24 cellular contexts compared by ENCODE assay signal in the genomic region with DNA sequence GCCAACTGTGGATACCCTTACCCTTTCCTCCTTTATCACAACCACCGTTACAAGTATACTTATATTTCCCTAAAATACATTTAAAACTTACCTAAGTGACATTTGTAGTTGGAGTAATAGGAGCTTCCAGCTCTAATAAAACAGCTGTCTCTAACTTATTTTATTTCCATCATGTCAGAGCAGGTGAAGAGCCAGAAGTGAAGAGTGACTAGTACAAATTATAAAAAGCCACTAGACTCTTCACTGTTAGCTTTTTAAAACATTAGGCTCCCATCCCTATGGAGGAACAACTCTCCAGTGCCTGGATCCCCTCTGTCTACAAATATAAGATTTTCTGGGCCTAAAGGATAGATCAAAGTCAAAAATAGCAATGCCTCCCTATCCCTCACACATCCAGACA.
DNase-seq lines count a peak whose midpoint lies in the region; ATAC-seq and TF ChIP-seq lines count a peak whose summit lies in the region.
"Had no signal": no experiment of that assay in that cellular context is flagged by ENCODE, and none has a peak within 500 bp of the region (broad histone marks: within the 10 kb centered on the region; RNA-seq: fewer than 3 reads in every experiment).

No MANE protein-coding gene starts in this region.

- no peak overlapping the region for H3K4me3 ChIP-seq in gastrocnemius medialis
- H3K4me3 ChIP-seq: A549, BLaER1, GM12878 had no signal

- POLR2A ChIA-PET in activated CD4-positive, alpha-beta T cell treated with anti-CD3 and anti-CD28 coated beads, Interleukin-2, amount 10 ng/mL, durations not matched to agents 7 days and 5 days (lab: Charles Lee) = no interaction called here

- peak overlapping the region; percentile 36 for H3K27ac Mint-ChIP-seq in activated CD4-positive, alpha-beta T cell treated with anti-CD3 and anti-CD28 coated beads, Interleukin-2, amount 10 ng/mL, durations not matched to agents 7 days and 5 days
- no peak overlapping the region for H3K27ac Mint-ChIP-seq in activated CD4-positive, alpha-beta T cell treated with anti-CD3 and anti-CD28 coated beads, Interleukin-2, amount 10 ng/mL, durations not matched to agents 24 days and 14 days
- H3K27ac Mint-ChIP-seq: CD4-positive, alpha-beta memory T cell; CD4-positive, CD25-positive, alpha-beta regulatory T cell; CD8-positive, alpha-beta memory T cell had no signal

- in situ Hi-C loops in gastrocnemius medialis (cut with MboI; ENCODE audit: low sequenced_read_pairs in 4 of 4) = no loop called here

- H3K36me3 ChIP-seq in gastrocnemius medialis = no peaks in the 10 kb centered on the region
- H3K36me3 ChIP-seq: BE2C, BLaER1 had no signal

- no peak for TF ChIP-seq POLR2A in gastrocnemius medialis (IDR thresholded peaks at IDR 0.05)

- TF ChIP-seq CTCF in gastrocnemius medialis (IDR thresholded peaks at IDR 0.05 in 4 of 5, conservative IDR thresholded peaks at IDR 0.05 in 1 of 5) = no peak

- H3K4me1 Mint-ChIP-seq in activated CD4-positive, alpha-beta T cell treated with anti-CD3 and anti-CD28 coated beads, Interleukin-2, amount 10 ng/mL, durations not matched to agents 7 days and 5 days = peaks cover 10% of the 10 kb centered on the region
- H3K4me1 Mint-ChIP-seq in activated CD4-positive, alpha-beta T cell treated with anti-CD3 and anti-CD28 coated beads, Interleukin-2, amount 10 ng/mL, durations not matched to agents 24 days and 14 days = peaks cover 6% of the 10 kb centered on the region
- H3K4me1 Mint-ChIP-seq: CD4-positive, alpha-beta memory T cell; CD4-positive, CD25-positive, alpha-beta regulatory T cell had no signal

- H3K27me3 ChIP-seq in gastrocnemius medialis = no peaks in the 10 kb centered on the region
- H3K27me3 ChIP-seq: BE2C, BLaER1 had no signal

- H3K4me1 ChIP-seq in gastrocnemius medialis = peaks cover 6 to 47% of the 10 kb centered on the region in 2 donors
- H3K4me1 ChIP-seq: A549, BE2C had no signal

- H3K9me3 Mint-ChIP-seq in activated CD4-positive, alpha-beta T cell treated with anti-CD3 and anti-CD28 coated beads, Interleukin-2, amount 10 ng/mL, durations not matched to agents 7 days and 5 days = peaks cover 4% of the 10 kb centered on the region
- peaks cover 3% of the 10 kb centered on the region for H3K9me3 Mint-ChIP-seq in activated CD4-positive, alpha-beta T cell treated with anti-CD3 and anti-CD28 coated beads, Interleukin-2, amount 10 ng/mL, durations not matched to agents 24 days and 14 days

- H3K27me3 Mint-ChIP-seq in activated CD4-positive, alpha-beta T cell treated with anti-CD3 and anti-CD28 coated beads, Interleukin-2, amount 10 ng/mL, durations not matched to agents 7 days and 5 days = peaks cover 8% of the 10 kb centered on the region
- peaks cover 6% of the 10 kb centered on the region for H3K27me3 Mint-ChIP-seq in activated CD4-positive, alpha-beta T cell treated with anti-CD3 and anti-CD28 coated beads, Interleukin-2, amount 10 ng/mL, durations not matched to agents 24 days and 14 days
- H3K27me3 Mint-ChIP-seq: CD4-positive, alpha-beta memory T cell; CD4-positive, CD25-positive, alpha-beta regulatory T cell had no signal

- CTCF ChIA-PET in activated CD4-positive, alpha-beta T cell treated with anti-CD3 and anti-CD28 coated beads, Interleukin-2, amount 10 ng/mL, durations not matched to agents 7 days and 5 days (lab: Charles Lee) = no interaction called here

- no peaks in the 10 kb centered on the region for H3K36me3 Mint-ChIP-seq in activated CD4-positive, alpha-beta T cell treated with anti-CD3 and anti-CD28 coated beads, Interleukin-2, amount 10 ng/mL, durations not matched to agents 7 days and 5 days (ENCODE audit: low read depth)
- no peaks in the 10 kb centered on the region for H3K36me3 Mint-ChIP-seq in activated CD4-positive, alpha-beta T cell treated with anti-CD3 and anti-CD28 coated beads, Interleukin-2, amount 10 ng/mL, durations not matched to agents 24 days and 14 days (ENCODE audit: low read depth)
- H3K36me3 Mint-ChIP-seq: CD14-positive monocyte; CD4-positive, alpha-beta memory T cell; CD4-positive, CD25-positive, alpha-beta regulatory T cell; CD8-positive, alpha-beta memory T cell had no signal

- ATAC-seq in gastrocnemius medialis = peak; percentile 57
- ATAC-seq: A549, GM12878 had no signal

- DNase-seq in activated CD4-positive, alpha-beta T cell treated with anti-CD3 and anti-CD28 coated beads, Interleukin-2, amount 10 ng/mL, durations not matched to agents 7 days and 5 days = no peak
- no peak for DNase-seq in activated CD4-positive, alpha-beta T cell treated with anti-CD3 and anti-CD28 coated beads, Interleukin-2, amount 10 ng/mL, durations not matched to agents 24 days and 14 days
- peak; percentile 36 for DNase-seq in myocyte (ENCODE audit: low read depth)
- DNase-seq in gastrocnemius medialis = no peak
- no peak for DNase-seq in iPS-NIHi11 (ENCODE audit: low spot score)
- no peak for DNase-seq in activated T-cell treated with anti-CD3 and anti-CD28 coated beads, Interleukin-2, amount 50 U/mL, for 48 hours
- no peak for DNase-seq in NCI-H510A (lab: John Stamatoyannopoulos, UW)
- DNase-seq: BE2C; C1 segment of cervical spinal cord; CD4-positive, alpha-beta memory T cell; CD4-positive, CD25-positive, alpha-beta regulatory T cell; CD8-positive, alpha-beta memory T cell; COR-L47; DMS 273 treated with DMSO at 0.1 percent for 48 hours; DMS153; DMS53; DMS79; EL; GDM1 had no signal

- no peak overlapping the region for H3K4me3 Mint-ChIP-seq in activated CD4-positive, alpha-beta T cell treated with anti-CD3 and anti-CD28 coated beads, Interleukin-2, amount 10 ng/mL, durations not matched to agents 7 days and 5 days
- no peak overlapping the region for H3K4me3 Mint-ChIP-seq in activated CD4-positive, alpha-beta T cell treated with anti-CD3 and anti-CD28 coated beads, Interleukin-2, amount 10 ng/mL, durations not matched to agents 24 days and 14 days
- H3K4me3 Mint-ChIP-seq: CD14-positive monocyte; CD4-positive, alpha-beta memory T cell; CD4-positive, CD25-positive, alpha-beta regulatory T cell; CD8-positive, alpha-beta memory T cell had no signal

- no peaks in the 10 kb centered on the region for H3K9me3 ChIP-seq in gastrocnemius medialis
- H3K9me3 ChIP-seq: A549, BE2C, BLaER1 had no signal

- H3K27ac ChIP-seq in gastrocnemius medialis = peak overlapping the region; percentile 27 to 65 (median 60)
- H3K27ac ChIP-seq: 22Rv1, A549, BLaER1 had no signal

- intact Hi-C loops in activated CD4-positive, alpha-beta T cell treated with anti-CD3 and anti-CD28 coated beads, Interleukin-2, amount 10 ng/mL, durations not matched to agents 24 days and 14 days (cut with micrococcal nuclease) = no loop called here
- intact Hi-C loops in gastrocnemius medialis (cut with DNase I; ENCODE audit: low total_unique reads) = loop anchor here (5.0 to 10.0 kb wide), 2 partner anchors 140 to 228 kb away; no protein-coding TSS in a partner anchor
